Comparison of ENCODE assay signal across 8 cellular contexts in the genomic region with DNA sequence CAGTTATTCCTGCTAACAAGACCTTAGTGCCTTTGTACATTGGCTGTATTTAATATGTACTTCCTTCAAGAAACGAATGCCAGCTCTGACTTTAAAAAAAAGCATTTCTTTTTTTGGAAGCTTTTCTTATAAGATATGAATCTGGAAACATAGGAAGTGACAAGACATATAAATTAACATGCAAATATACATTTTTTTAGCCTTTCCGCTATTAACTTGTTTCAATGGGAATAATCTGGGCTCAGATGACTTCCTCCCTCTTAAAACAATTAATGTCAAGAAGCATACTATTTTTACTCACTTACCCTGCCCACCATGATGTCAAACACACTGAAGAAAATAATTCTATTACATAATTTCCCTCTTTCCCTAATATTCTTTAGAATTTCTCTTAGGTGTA. TPM values are rescaled to one million over a fixed set of nuclear protein-coding genes. Genes with fewer than 3 reads are reported as not detected.
A peak's percentile ranks its signal among the peaks of the same experiment; 100 is the strongest.
DNase-seq lines count a peak whose midpoint lies in the region; ATAC-seq and TF ChIP-seq lines count a peak whose summit lies in the region.

No MANE protein-coding gene starts in this region.

- H3K27me3 ChIP-seq in heart right ventricle (no peaks in the 10 kb centered on the region), left lung (no peaks in the 10 kb centered on the region), upper lobe of right lung (no peaks in the 10 kb centered on the region)

- H3K4me3 Mint-ChIP-seq in activated naive CD8-positive, alpha-beta T cell treated with anti-CD3 and anti-CD28 coated beads for 36 hours = peak overlapping the region; percentile 93

- WGBS in heart right ventricle, 2 donors = 5 to 14% methylated on average over 2 of the region's 2 CpGs

- no peak for TF ChIP-seq CTCF in heart right ventricle (IDR thresholded peaks at IDR 0.05)
- TF ChIP-seq CTCF in left lung (IDR thresholded peaks at IDR 0.05) = no peak
- TF ChIP-seq CTCF in upper lobe of right lung (IDR thresholded peaks at IDR 0.05) = no peak

- H3K27ac ChIP-seq in heart right ventricle = peak overlapping the region in 9 of 10 donors; percentile 91 to 96 (median 93)
- peak overlapping the region; percentile 92 to 94 for H3K27ac ChIP-seq in left lung
- H3K27ac ChIP-seq in upper lobe of right lung = peak overlapping the region; percentile 92

- H3K36me3 ChIP-seq in heart right ventricle (no peaks in the 10 kb centered on the region), left lung (no peaks in the 10 kb centered on the region), upper lobe of right lung (no peaks in the 10 kb centered on the region)

- H3K36me3 Mint-ChIP-seq in activated naive CD8-positive, alpha-beta T cell treated with anti-CD3 and anti-CD28 coated beads for 36 hours = peaks cover 19% of the 10 kb centered on the region

- intact Hi-C loops in heart right ventricle (cut with DNase I) = loop anchor here in 4 of 10 donors (5.0 to 10.0 kb wide), 3 partner anchors 48 to 159 kb away; no protein-coding TSS in a partner anchor
- intact Hi-C loops in left cardiac atrium (cut with DNase I) = loop anchor here in 1 of 2 donors (10.0 kb wide), 1 partner anchor 159 kb away; no protein-coding TSS in a partner anchor
- intact Hi-C loops in left lung (cut with DNase I) = no loop called here
- intact Hi-C loops in upper lobe of right lung (cut with DNase I) = no loop called here

- H3K27ac Mint-ChIP-seq in activated naive CD8-positive, alpha-beta T cell treated with anti-CD3 and anti-CD28 coated beads for 36 hours = peak overlapping the region; percentile 92

- DNase-seq in heart right ventricle (no peak), left cardiac atrium (no peak), left lung (no peak), upper lobe of right lung (no peak), DMS53 treated with DMSO at 0.1 percent for 48 hours (lab: John Stamatoyannopoulos, UW; ENCODE audit: unreplicated experiment) (no peak)
- no peak for DNase-seq in activated naive CD8-positive, alpha-beta T cell treated with anti-CD3 and anti-CD28 coated beads for 36 hours

- H3K4me1 ChIP-seq in heart right ventricle = peaks cover 0 to 68% (median 43%) of the 10 kb centered on the region in 9 donors
- peaks cover 6 to 56% of the 10 kb centered on the region in 2 donors for H3K4me1 ChIP-seq in left lung
- H3K4me1 ChIP-seq in upper lobe of right lung = peaks cover 26% of the 10 kb centered on the region

- H3K4me3 ChIP-seq in heart right ventricle = peak overlapping the region; percentile 66 to 90 (median 78)
- peak overlapping the region in 1 of 2 donors; percentile 71 for H3K4me3 ChIP-seq in left lung
- peak overlapping the region; percentile 63 for H3K4me3 ChIP-seq in upper lobe of right lung

- no peaks in the 10 kb centered on the region for H3K9me3 ChIP-seq in heart right ventricle
- H3K9me3 ChIP-seq in left lung = no peaks in the 10 kb centered on the region
- no peaks in the 10 kb centered on the region for H3K9me3 ChIP-seq in upper lobe of right lung

- H3K9me3 Mint-ChIP-seq in activated naive CD8-positive, alpha-beta T cell treated with anti-CD3 and anti-CD28 coated beads for 36 hours = no peaks in the 10 kb centered on the region

- H3K27me3 Mint-ChIP-seq in activated naive CD8-positive, alpha-beta T cell treated with anti-CD3 and anti-CD28 coated beads for 36 hours = no peaks in the 10 kb centered on the region

- ATAC-seq in heart right ventricle = peak in 2 of 8 donors; percentile 28 to 38
- ATAC-seq in left cardiac atrium = no peak
- ATAC-seq in left lung = no peak
- ATAC-seq in upper lobe of right lung = no peak
- no peak for ATAC-seq in GM18498 (IDR thresholded peaks at IDR 0.05; ENCODE audit: unreplicated experiment)
- no peak for ATAC-seq in GM19351 (IDR thresholded peaks at IDR 0.05; ENCODE audit: unreplicated experiment)

- H3K4me1 Mint-ChIP-seq in activated naive CD8-positive, alpha-beta T cell treated with anti-CD3 and anti-CD28 coated beads for 36 hours = peaks cover 66% of the 10 kb centered on the region

RNA-seq across cellular contexts. Expression of gene DENND1B, which starts 1.4 kb away (rescaled TPM):
- 10 to 100 TPM; 21.1 to 36.3 (median 23.8) TPM for total RNA-seq in heart right ventricle
- polyA plus RNA-seq in heart right ventricle = 1 to 10 TPM; 1.5 to 7.1 TPM
- 10 to 100 TPM; 17.1 to 22.5 TPM for total RNA-seq in left cardiac atrium
- total RNA-seq in activated naive CD8-positive, alpha-beta T cell treated with anti-CD3 and anti-CD28 coated beads for 36 hours = 10 to 100 TPM; 11.8 to 13.3 TPM
- 10 to 100 TPM; 16.4 to 17.2 TPM for total RNA-seq in left lung
- total RNA-seq in upper lobe of right lung = 20.1 TPM
